Comparison of ENCODE assay signal across 13 cellular contexts in genomic region chr13:33634526-33635111, GRCh38.
A peak's percentile ranks its signal among the peaks of the same experiment; 100 is the strongest.
DNase-seq lines count a peak whose midpoint lies in the region; ATAC-seq, FAIRE-seq and TF ChIP-seq lines count a peak whose summit lies in the region.
"Had no signal": no experiment of that assay in that cellular context is flagged by ENCODE, and none has a peak within 500 bp of the region (broad histone marks: within the 10 kb centered on the region; RNA-seq: fewer than 3 reads in every experiment).

No MANE protein-coding gene starts in this region.

- H3F3A ChIP-seq in MM.1S (ENCODE audit: insufficient read depth, low read length) = no peaks in the 10 kb centered on the region

- no peaks in the 10 kb centered on the region for H4K20me1 ChIP-seq in fibroblast of lung (ENCODE audit: control insufficient read depth, extremely low read depth, insufficient read depth, low read length)
- no peaks in the 10 kb centered on the region for H4K20me1 ChIP-seq in MM.1S (ENCODE audit: insufficient read depth, low read length)

- H3K27ac ChIP-seq in fibroblast of lung (ENCODE audit: insufficient read depth, low read length) = no peak overlapping the region
- H3K27ac ChIP-seq in mesodermal cell (ENCODE audit: low read depth, low read length, severe bottlenecking) = peak overlapping the region; percentile 82
- peak overlapping the region; percentile 97 for H3K27ac ChIP-seq in temporal lobe (ENCODE audit: low read depth, low read length)
- no peak overlapping the region for H3K27ac ChIP-seq in MM.1S (ENCODE audit: low read length)
- H3K27ac ChIP-seq: testis had no signal

- H3K4me3 ChIP-seq in adipocyte (ENCODE audit: low read length) (peak overlapping the region; percentile 20), fibroblast of lung (replicated peaks in 1 of 4; ENCODE audit: control extremely low read depth in 1 of 4, insufficient read depth in 1 of 4, low read depth in 3 of 4, low read length in 4 of 4) (no peak overlapping the region), mesodermal cell (ENCODE audit: extremely low read depth, insufficient read depth, low read length, poor library complexity, severe bottlenecking) (no peak overlapping the region), MM.1S (ENCODE audit: low read length) (no peak overlapping the region)
- H3K4me3 ChIP-seq: skin epidermis, testis had no signal

- no peak for ATAC-seq in HG03196 (IDR thresholded peaks at IDR 0.05; ENCODE audit: unreplicated experiment)
- ATAC-seq: effector memory CD8-positive, alpha-beta T cell; WTC11 had no signal

- H3K9ac ChIP-seq in adipocyte (ENCODE audit: low read length) (peak overlapping the region; percentile 58), fibroblast of lung (ENCODE audit: insufficient read depth, low read length) (no peak overlapping the region), MM.1S (ENCODE audit: low read length) (no peak overlapping the region)

- H3K4me1 ChIP-seq in adipocyte (ENCODE audit: control insufficient read depth, insufficient read depth, low read length) (peaks cover 49% of the 10 kb centered on the region), fibroblast of lung (ENCODE audit: control insufficient read depth, extremely low read depth, insufficient read depth, low read length) (peaks cover 3% of the 10 kb centered on the region), mesodermal cell (ENCODE audit: control insufficient read depth, insufficient read depth, low read length, poor library complexity, severe bottlenecking) (peaks cover 18% of the 10 kb centered on the region), MM.1S (ENCODE audit: low read length) (no peaks in the 10 kb centered on the region)

- H3K27me3 ChIP-seq in adipocyte (replicated peaks; ENCODE audit: control insufficient read depth, insufficient read depth, low read length) (no peaks in the 10 kb centered on the region), fibroblast of lung (ENCODE audit: control insufficient read depth, insufficient read depth, low read length) (no peaks in the 10 kb centered on the region), MM.1S (replicated peaks; ENCODE audit: insufficient read depth, low read length) (no peaks in the 10 kb centered on the region)
- H3K27me3 ChIP-seq: testis had no signal

- H3K4me2 ChIP-seq in fibroblast of lung (ENCODE audit: extremely low read depth, insufficient read depth, low read length) (no peak overlapping the region), MM.1S (ENCODE audit: low read depth, low read length) (no peak overlapping the region)

- no peak for FAIRE-seq in RCC 7860 (lab: Jason Lieb, UNC)

- TF ChIP-seq CTCF in fibroblast of lung (conservative IDR thresholded peaks at IDR 0.05 in 1 of 2, IDR thresholded peaks at IDR 0.05 in 1 of 2; ENCODE audit: low read depth in 1 of 2, low read length in 2 of 2) (no peak), MM.1S (IDR thresholded peaks at IDR 0.05; ENCODE audit: low read length) (no peak)

- H3K9me2 ChIP-seq in MM.1S (replicated peaks; ENCODE audit: insufficient read depth, low read length) = no peaks in the 10 kb centered on the region

- H3K79me2 ChIP-seq in fibroblast of lung (ENCODE audit: control insufficient read depth, insufficient read depth, low read length) = no peaks in the 10 kb centered on the region
- H3K79me2 ChIP-seq in MM.1S (ENCODE audit: low read length) = no peaks in the 10 kb centered on the region

- no peaks in the 10 kb centered on the region for H3K9me3 ChIP-seq in adipocyte (ENCODE audit: control insufficient read depth, low read length)
- no peaks in the 10 kb centered on the region for H3K9me3 ChIP-seq in fibroblast of lung (ENCODE audit: control insufficient read depth, insufficient read depth, low read depth, low read length)
- H3K9me3 ChIP-seq in mesodermal cell (ENCODE audit: control insufficient read depth, low read length) = no peaks in the 10 kb centered on the region
- H3K9me3 ChIP-seq in MM.1S (replicated peaks; ENCODE audit: insufficient read depth, low read length) = no peaks in the 10 kb centered on the region
- H3K9me3 ChIP-seq: testis had no signal

- 85 to 95% methylated on average over 7 to 8 of the region's 10 CpGs for WGBS in mesodermal cell (ENCODE audit: insufficient coverage in 2 of 2), 2 experiments

- DNase-seq in adipocyte (ENCODE audit: low read depth) (peak; percentile 61), fibroblast of lung (ENCODE audit: low read depth in 2 of 2) (peak; percentile 30 to 52), RCC 7860 (ENCODE audit: low spot score) (no peak), MM.1S (no peak)
- DNase-seq: CD4-positive, alpha-beta memory T cell; effector memory CD8-positive, alpha-beta T cell; NCI-H1694; testis had no signal

- H3K36me3 ChIP-seq in adipocyte (ENCODE audit: control insufficient read depth, insufficient read depth, low read length, severe bottlenecking) (no peaks in the 10 kb centered on the region), fibroblast of lung (ENCODE audit: control insufficient read depth, insufficient read depth, low read length) (no peaks in the 10 kb centered on the region), mesodermal cell (ENCODE audit: control insufficient read depth, insufficient read depth, low read length) (no peaks in the 10 kb centered on the region), MM.1S (replicated peaks; ENCODE audit: insufficient read depth, low read length) (no peaks in the 10 kb centered on the region)

- H2AFZ ChIP-seq in fibroblast of lung (ENCODE audit: low read length) (no peak overlapping the region), MM.1S (ENCODE audit: low read length) (no peak overlapping the region)

Comparison
In these comparisons a context has a peak if more than half of its experiments do, and no peak if none do; other contexts are left out.
1. DNase-seq: peak in adipocyte (single experiment) and fibroblast of lung (2 of 2); none in RCC 7860 (single experiment) and MM.1S (single experiment).
2. H3K27ac ChIP-seq: peak in mesodermal cell (single experiment) and temporal lobe (single experiment); none in fibroblast of lung (single experiment) and MM.1S (single experiment).